In genomic region chr22:21492271-21492670, GRCh38 we compare ENCODE assay signal across 9 cellular contexts. TPM values are rescaled to one million over a fixed set of nuclear protein-coding genes. Genes with fewer than 3 reads are reported as not detected.
DNase-seq lines count a peak whose midpoint lies in the region; ATAC-seq, FAIRE-seq and TF ChIP-seq lines count a peak whose summit lies in the region.
"Not testable (repeated sequence)": the region's sequence is repeated elsewhere in the genome, so short reads cannot be mapped to it uniquely, and the experiment has no call there.
"Had no signal": no experiment of that assay in that cellular context is flagged by ENCODE, and none has a peak within 500 bp of the region (broad histone marks: within the 10 kb centered on the region; RNA-seq: fewer than 3 reads in every experiment).

No MANE protein-coding gene starts in this region.

- H3K36me3 ChIP-seq in GM23338 (ENCODE audit: insufficient read depth); K562 (ENCODE audit: control insufficient read depth, insufficient read depth, low read length); heart left ventricle; naive thymus-derived CD4-positive, alpha-beta T cell (ENCODE audit: control insufficient read depth in 2 of 3, insufficient read depth in 3 of 3, low read length in 3 of 3): not testable (repeated sequence)

- H3K27ac Mint-ChIP-seq in GM23338; naive thymus-derived CD4-positive, alpha-beta T cell; stimulated activated naive B cell treated with anti-CD40 and anti-IgM and Interleukin-4, amounts not matched to agents 10 μg/mL and 1 μg/mL and 100 μg/mL, for 72 hours: not testable (repeated sequence)

- not testable (repeated sequence) for H3K4me2 ChIP-seq in GM23338; K562 (ENCODE audit: insufficient read depth, low read length)

- H4K20me1 ChIP-seq in GM23338 (replicated peaks; ENCODE audit: insufficient read depth); K562 (replicated peaks; ENCODE audit: control insufficient read depth, insufficient read depth, low read length): not testable (repeated sequence)

- H3K36me3 Mint-ChIP-seq in GM23338 (ENCODE audit: low read depth); naive thymus-derived CD4-positive, alpha-beta T cell; stimulated activated naive B cell treated with anti-CD40 and anti-IgM and Interleukin-4, amounts not matched to agents 10 μg/mL and 1 μg/mL and 100 μg/mL, for 72 hours: not testable (repeated sequence)

- not testable (repeated sequence) for H3K9ac ChIP-seq in K562 (ENCODE audit: insufficient read depth in 1 of 2, low read depth in 2 of 2, low read length in 2 of 2)

- in situ Hi-C loops in K562 (cut with MboI) = not testable (repeated sequence)

- not testable (repeated sequence) for TF ChIP-seq RAD21 in K562 (CRISPR knock-in tag; conservative IDR thresholded peaks at IDR 0.05 in 1 of 2, IDR thresholded peaks at IDR 0.05 in 1 of 2)

- not testable (repeated sequence) for H3K9me2 ChIP-seq in GM23338 (ENCODE audit: insufficient read depth)

- not testable (repeated sequence) for FAIRE-seq in K562 (lab: Jason Lieb, UNC)

- WGBS in K562 (ENCODE audit: insufficient coverage, low coverage, missing lambda C conversion rate) = no CpG with 5 or more reads among the region's 8 CpGs
- WGBS in heart left ventricle, 4 donors = 60% methylated on average over 1 of the region's 8 CpGs; no CpG with 5 or more reads in 3 of the 4 donors

- H3K79me2 ChIP-seq in GM23338 (replicated peaks; ENCODE audit: insufficient read depth); K562 (ENCODE audit: control insufficient read depth, insufficient read depth, low read length): not testable (repeated sequence)

- not testable (repeated sequence) for DNase-seq in GM23338 (ENCODE audit: low spot score); K562 (ENCODE audit: extremely low read depth in 1 of 4, low spot score in 3 of 4); Right ventricle myocardium inferior (ENCODE audit: missing footprints); heart left ventricle; left ventricle myocardium superior; naive thymus-derived CD4-positive, alpha-beta T cell; stimulated activated naive B cell treated with anti-CD40 and anti-IgM and Interleukin-4, amounts not matched to agents 10 μg/mL and 1 μg/mL and 100 μg/mL, for 72 hours

- not testable (repeated sequence) for H3K4me1 Mint-ChIP-seq in GM23338; naive thymus-derived CD4-positive, alpha-beta T cell; stimulated activated naive B cell treated with anti-CD40 and anti-IgM and Interleukin-4, amounts not matched to agents 10 μg/mL and 1 μg/mL and 100 μg/mL, for 72 hours

- not testable (repeated sequence) for H3K4me3 Mint-ChIP-seq in GM23338; naive thymus-derived CD4-positive, alpha-beta T cell; stimulated activated naive B cell treated with anti-CD40 and anti-IgM and Interleukin-4, amounts not matched to agents 10 μg/mL and 1 μg/mL and 100 μg/mL, for 72 hours

- H3K27me3 Mint-ChIP-seq in GM23338 (ENCODE audit: insufficient read depth, low read depth, poor library complexity); naive thymus-derived CD4-positive, alpha-beta T cell; stimulated activated naive B cell treated with anti-CD40 and anti-IgM and Interleukin-4, amounts not matched to agents 10 μg/mL and 1 μg/mL and 100 μg/mL, for 72 hours: not testable (repeated sequence)

- TF ChIP-seq EP300 in K562 (IDR thresholded peaks at IDR 0.05; ENCODE audit: low read length) = not testable (repeated sequence)

- not testable (repeated sequence) for TF ChIP-seq CTCF in GM23338 (conservative IDR thresholded peaks at IDR 0.05; ENCODE audit: low read depth in 2 of 2); K562 (IDR thresholded peaks at IDR 0.05 in 2 of 3, conservative IDR thresholded peaks at IDR 0.05 in 1 of 3; ENCODE audit: insufficient read depth in 2 of 3, low read depth in 1 of 3, low read length in 3 of 3); heart left ventricle (IDR thresholded peaks at IDR 0.05)

- H3F3A ChIP-seq in GM23338 (replicated peaks; ENCODE audit: low read depth) = not testable (repeated sequence)

- CTCF ChIA-PET in K562 (lab: Yijun Ruan, JAX; ENCODE audit: low intra/inter-chr PET ratio); naive thymus-derived CD4-positive, alpha-beta T cell (lab: Charles Lee): not testable (repeated sequence)

- not testable (repeated sequence) for H3K4me1 ChIP-seq in GM23338 (ENCODE audit: insufficient read depth); K562 (replicated peaks in 1 of 2; ENCODE audit: control insufficient read depth in 2 of 2, insufficient read depth in 2 of 2, low read length in 2 of 2); heart left ventricle; naive thymus-derived CD4-positive, alpha-beta T cell (ENCODE audit: control insufficient read depth in 2 of 2, insufficient read depth in 2 of 2, low read length in 2 of 2)

- not testable (repeated sequence) for H3K9me3 ChIP-seq in K562 (replicated peaks; ENCODE audit: control insufficient read depth, insufficient read depth, low read depth, low read length); heart left ventricle; naive thymus-derived CD4-positive, alpha-beta T cell (ENCODE audit: control insufficient read depth in 2 of 3, low read length in 3 of 3)

- BruUV-seq in K562 (replicated peaks; lab: Mats Ljungman, UMichigan) = not testable (repeated sequence)

- not testable (repeated sequence) for H2AFZ ChIP-seq in GM23338; K562 (ENCODE audit: low read depth, low read length)

- not testable (repeated sequence) for H3K9me3 Mint-ChIP-seq in GM23338; naive thymus-derived CD4-positive, alpha-beta T cell; stimulated activated naive B cell treated with anti-CD40 and anti-IgM and Interleukin-4, amounts not matched to agents 10 μg/mL and 1 μg/mL and 100 μg/mL, for 72 hours

- not testable (repeated sequence) for H3K27me3 ChIP-seq in GM23338 (ENCODE audit: insufficient read depth); K562 (ENCODE audit: control insufficient read depth in 2 of 2, insufficient read depth in 2 of 2, low read length in 2 of 2); heart left ventricle; naive thymus-derived CD4-positive, alpha-beta T cell (ENCODE audit: control insufficient read depth in 2 of 2, insufficient read depth in 2 of 2, low read length in 2 of 2)

- intact Hi-C loops in K562 (cut with micrococcal nuclease); Right ventricle myocardium inferior (cut with DNase I); heart left ventricle (cut with DNase I); left ventricle myocardium superior (cut with micrococcal nuclease); naive thymus-derived CD4-positive, alpha-beta T cell (cut with micrococcal nuclease): not testable (repeated sequence)

- not testable (repeated sequence) for TF ChIP-seq POLR2A in K562 (conservative IDR thresholded peaks at IDR 0.05); heart left ventricle (IDR thresholded peaks at IDR 0.05)

- H3K9me1 ChIP-seq in K562 (ENCODE audit: control insufficient read depth, insufficient read depth, low read length) = not testable (repeated sequence)

- not testable (repeated sequence) for H3K4me3 ChIP-seq in GM23338; K562; heart left ventricle; naive thymus-derived CD4-positive, alpha-beta T cell (ENCODE audit: low read length)

- POLR2A ChIA-PET in K562 (lab: Yijun Ruan, JAX); naive thymus-derived CD4-positive, alpha-beta T cell (lab: Charles Lee): not testable (repeated sequence)

- H3K27ac ChIP-seq in GM23338 (ENCODE audit: low read depth); K562 (ENCODE audit: extremely low read depth, low read depth, low read length); heart left ventricle; naive thymus-derived CD4-positive, alpha-beta T cell (ENCODE audit: low read depth, low read length): not testable (repeated sequence)

- ATAC-seq in GM23338 = peak; percentile 30
- ATAC-seq in K562 = peak; percentile 5; the same call in 2 of the 3 replicates
- peak; percentile 24 for ATAC-seq in Right ventricle myocardium inferior
- ATAC-seq in heart left ventricle = peak; percentile 48 to 68 (median 56)
- peak; percentile 55 for ATAC-seq in left ventricle myocardium superior
- peak; percentile 28 for ATAC-seq in naive thymus-derived CD4-positive, alpha-beta T cell
- ATAC-seq in stimulated activated naive B cell treated with anti-CD40 and anti-IgM and Interleukin-4, amounts not matched to agents 10 μg/mL and 1 μg/mL and 100 μg/mL, for 72 hours (replicated peaks) = peak; percentile 33 to 59

RNA-seq across cellular contexts. Expression of gene TMEM191C, which starts 25.1 kb away (rescaled TPM):
- 1.1 and 2.8 TPM in 2 replicates for total RNA-seq in GM23338 (2014; rRNA removed; shearing (Covaris generic))
- 2.5 and 6.1 TPM in 2 replicates for polyA plus RNA-seq in GM23338 (2016; fragmentation: Nextera tagmentation; extraction: Ambion mirVana)
- total RNA-seq in K562 (2011; cell fraction: chromatin; rRNA removed; ENCODE audit: low replicate concordance) = 5.4 and 9.0 TPM in 2 replicates
- total RNA-seq in K562 (2011; cell fraction: nucleolus; rRNA removed) = 9.5 and 10.3 TPM in 2 replicates
- total RNA-seq in K562 (2011; cell fraction: nucleoplasm; rRNA removed) = 7.1 and 8.9 TPM in 2 replicates
- total RNA-seq in K562 (2014; rRNA removed) = 3.4 and 4.6 TPM in 2 replicates
- 0.41 and 0.84 TPM in 2 replicates for total RNA-seq in K562 (2014; rRNA removed; fragmentation: Illumina TruSeq; extraction: Trizol)
- total RNA-seq in K562 (2015; rRNA removed; fragmentation: Illumina TruSeq; extraction: Trizol) = 1.1 and 1.6 TPM in 2 replicates
- 5.8 and 7.1 TPM in 2 replicates for total RNA-seq in K562 (2021)
- polyA plus RNA-seq in K562 (2011; rRNA removed) = 2.1 and 3.1 TPM in 2 replicates
- polyA plus RNA-seq in K562 (2011; cell fraction: cytosol; rRNA removed) = 5.0 and 11.5 TPM in 2 replicates
- polyA plus RNA-seq in K562 (2011; cell fraction: nucleus; rRNA removed) = 13.1 and 16.7 TPM in 2 replicates
- 5.2 and 9.2 TPM in 2 replicates for polyA plus RNA-seq in K562 (2012)
- polyA plus RNA-seq in K562 (2014; fragmentation: Illumina TruSeq; extraction: Trizol) = 0.82 and 1.1 TPM in 2 replicates
- under 1 TPM; 0.15 to 0.28 TPM for polyA plus RNA-seq in K562 (2014; fragmentation: Nextera tagmentation; extraction: Ambion mirVana)
- 4.0 and 6.5 TPM in 2 replicates for polyA plus RNA-seq in K562 (2014; rRNA removed)
- polyA minus RNA-seq in K562 (2011; rRNA and poly(A)+ RNA removed) = 0.46 and 0.93 TPM in 2 replicates
- 2.4 and 4.9 TPM in 2 replicates for polyA minus RNA-seq in K562 (2011; cell fraction: cytosol; rRNA and poly(A)+ RNA removed)
- polyA minus RNA-seq in K562 (2011; cell fraction: nucleus; rRNA and poly(A)+ RNA removed) = 2.4 and 3.0 TPM in 2 replicates
- 1.2 TPM for total RNA-seq in Right ventricle myocardium inferior
- 1 to 10 TPM in 1 of 9 donors, under 1 TPM in 7, not detected in 1; 0.14 to 1.7 (median 0.47) TPM for total RNA-seq in heart left ventricle
- under 1 TPM; 0.35 to 0.76 TPM for polyA plus RNA-seq in heart left ventricle
- total RNA-seq in left ventricle myocardium superior = 0.74 TPM
- 1 to 10 TPM; 1.3 to 7.3 (median 3.7) TPM for total RNA-seq in naive thymus-derived CD4-positive, alpha-beta T cell
- polyA plus RNA-seq in naive thymus-derived CD4-positive, alpha-beta T cell = 1 to 10 TPM in 1 of 2 donors, under 1 TPM in 1; 0.51 to 2.3 TPM

RNA-seq across cellular contexts. Expression of gene RIMBP3C, which starts 59.0 kb away (rescaled TPM):
- 1.1 and 1.6 TPM in 2 replicates for total RNA-seq in GM23338 (2014; rRNA removed; shearing (Covaris generic))
- polyA plus RNA-seq in GM23338 (2016; fragmentation: Nextera tagmentation; extraction: Ambion mirVana) (0.03 TPM in 1 of 2 replicates, not detected in the other), K562 (2011; rRNA removed) (0.13 and 0.19 TPM in 2 replicates), K562 (2014; fragmentation: Illumina TruSeq; extraction: Trizol) (0.09 and 0.26 TPM in 2 replicates), K562 (2014; fragmentation: Nextera tagmentation; extraction: Ambion mirVana) (not detected), K562 (2014; rRNA removed) (0.17 TPM in 1 of 2 replicates, not detected in the other), heart left ventricle (not detected)
- total RNA-seq in K562 (2011; cell fraction: chromatin; rRNA removed; ENCODE audit: low replicate concordance) = 0.79 and 1.6 TPM in 2 replicates
- 2.1 and 2.3 TPM in 2 replicates for total RNA-seq in K562 (2011; cell fraction: nucleolus; rRNA removed)
- 1.0 TPM in 1 of 2 replicates, not detected in the other for total RNA-seq in K562 (2011; cell fraction: nucleoplasm; rRNA removed)
- total RNA-seq in K562 (2014; rRNA removed) (0.65 and 0.77 TPM in 2 replicates), K562 (2014; rRNA removed; fragmentation: Illumina TruSeq; extraction: Trizol) (0.06 and 0.15 TPM in 2 replicates), K562 (2015; rRNA removed; fragmentation: Illumina TruSeq; extraction: Trizol) (0.25 and 0.34 TPM in 2 replicates), K562 (2021) (0.89 and 0.98 TPM in 2 replicates), Right ventricle myocardium inferior (not detected), heart left ventricle (under 1 TPM in 4 of 9 donors, not detected in 5; 0.08 to 0.37 (median 0.19) TPM), left ventricle myocardium superior (not detected)
- polyA plus RNA-seq in K562 (2011; cell fraction: cytosol; rRNA removed) = 0.06 TPM in 1 of 2 replicates, not detected in the other
- 0.16 and 0.41 TPM in 2 replicates for polyA plus RNA-seq in K562 (2011; cell fraction: nucleus; rRNA removed)
- polyA plus RNA-seq in K562 (2012) = 0.75 and 0.85 TPM in 2 replicates
- 0.60 and 0.90 TPM in 2 replicates for polyA minus RNA-seq in K562 (2011; rRNA and poly(A)+ RNA removed)
- polyA minus RNA-seq in K562 (2011; cell fraction: cytosol; rRNA and poly(A)+ RNA removed) = 1.2 and 2.5 TPM in 2 replicates
- polyA minus RNA-seq in K562 (2011; cell fraction: nucleus; rRNA and poly(A)+ RNA removed) = 2.3 and 4.4 TPM in 2 replicates
- total RNA-seq in naive thymus-derived CD4-positive, alpha-beta T cell = 1 to 10 TPM in 2 of 5 experiments, under 1 TPM in 3; 0.27 to 4.4 (median 0.77) TPM
- polyA plus RNA-seq in naive thymus-derived CD4-positive, alpha-beta T cell = 1 to 10 TPM in 1 of 2 donors, under 1 TPM in 1; 0.22 to 1.4 TPM
- total RNA-seq: Calu3; CD8-positive, alpha-beta T cell had no signal

Comparison
In these comparisons a context has a peak if more than half of its experiments do, and no peak if none do; other contexts are left out.
1. ATAC-seq: peak in every context shown above with its lines; median percentile 56 in heart left ventricle; 55 in left ventricle myocardium superior; 46 in stimulated activated naive B cell treated with anti-CD40 and anti-IgM and Interleukin-4, amounts not matched to agents 10 μg/mL and 1 μg/mL and 100 μg/mL, for 72 hours; 30 in GM23338; 28 in naive thymus-derived CD4-positive, alpha-beta T cell; 24 in Right ventricle myocardium inferior; 5 in K562.